In the genomic region with DNA sequence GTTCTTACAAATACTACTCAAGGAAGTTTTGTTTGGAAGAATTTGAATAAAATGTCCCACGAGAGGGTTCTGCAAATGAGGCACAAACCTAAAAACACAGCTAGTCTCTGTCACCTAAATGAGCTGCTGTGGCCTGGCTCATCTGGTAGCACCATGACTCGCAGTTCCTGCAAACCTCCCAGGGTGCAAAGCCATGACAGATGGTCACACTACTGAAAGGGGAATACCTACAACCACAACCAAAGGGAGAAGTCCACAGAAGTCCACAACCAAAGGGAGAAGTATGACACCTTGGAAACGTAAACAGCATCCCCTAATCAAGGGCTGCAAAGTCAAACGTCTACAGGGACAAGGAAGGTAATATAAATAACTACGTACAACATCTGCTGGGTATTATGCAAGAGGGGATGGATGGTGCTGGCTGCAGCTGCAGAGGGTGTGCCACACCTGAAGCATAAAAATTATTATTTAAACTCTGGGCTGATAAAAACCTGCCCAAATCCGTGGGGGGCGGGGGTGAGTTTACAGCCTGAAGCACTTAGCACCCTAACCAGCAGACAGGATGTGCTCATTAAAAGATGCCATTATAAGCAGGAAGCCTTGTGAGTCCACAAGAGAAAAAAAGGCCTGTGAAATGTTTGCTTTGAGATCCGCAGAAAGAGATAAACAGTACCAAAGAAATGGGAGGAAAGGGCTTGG, we compare ENCODE assay signal across 1 cellular context.
TF ChIP-seq lines count a peak whose summit lies in the region.

No MANE protein-coding gene starts in this region.

TF ChIP-seq in GM23338, 12 proteins besides CTCF, POLR2A, EP300 and RAD21 (continued from another document):
- TF ChIP-seq JUNB (IDR thresholded peaks at IDR 0.05; ENCODE audit: unreplicated experiment) (no peak), STAT1 (IDR thresholded peaks at IDR 0.05; ENCODE audit: unreplicated experiment) (no peak), NANOG (IDR thresholded peaks at IDR 0.05; ENCODE audit: borderline replicate concordance) (no peak), ZNF114 (CRISPR knock-in tag; IDR thresholded peaks at IDR 0.05) (no peak), POLR2AphosphoS5 (IDR thresholded peaks at IDR 0.05; ENCODE audit: low read depth) (no peak), EZH2phosphoT487 (IDR thresholded peaks at IDR 0.05; ENCODE audit: unreplicated experiment) (no peak)
- TF ChIP-seq, protein P1, sequence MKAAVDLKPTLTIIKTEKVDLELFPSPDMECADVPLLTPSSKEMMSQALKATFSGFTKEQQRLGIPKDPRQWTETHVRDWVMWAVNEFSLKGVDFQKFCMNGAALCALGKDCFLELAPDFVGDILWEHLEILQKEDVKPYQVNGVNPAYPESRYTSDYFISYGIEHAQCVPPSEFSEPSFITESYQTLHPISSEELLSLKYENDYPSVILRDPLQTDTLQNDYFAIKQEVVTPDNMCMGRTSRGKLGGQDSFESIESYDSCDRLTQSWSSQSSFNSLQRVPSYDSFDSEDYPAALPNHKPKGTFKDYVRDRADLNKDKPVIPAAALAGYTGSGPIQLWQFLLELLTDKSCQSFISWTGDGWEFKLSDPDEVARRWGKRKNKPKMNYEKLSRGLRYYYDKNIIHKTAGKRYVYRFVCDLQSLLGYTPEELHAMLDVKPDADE (IDR thresholded peaks at IDR 0.05): no peak
- TF ChIP-seq, protein P2, sequence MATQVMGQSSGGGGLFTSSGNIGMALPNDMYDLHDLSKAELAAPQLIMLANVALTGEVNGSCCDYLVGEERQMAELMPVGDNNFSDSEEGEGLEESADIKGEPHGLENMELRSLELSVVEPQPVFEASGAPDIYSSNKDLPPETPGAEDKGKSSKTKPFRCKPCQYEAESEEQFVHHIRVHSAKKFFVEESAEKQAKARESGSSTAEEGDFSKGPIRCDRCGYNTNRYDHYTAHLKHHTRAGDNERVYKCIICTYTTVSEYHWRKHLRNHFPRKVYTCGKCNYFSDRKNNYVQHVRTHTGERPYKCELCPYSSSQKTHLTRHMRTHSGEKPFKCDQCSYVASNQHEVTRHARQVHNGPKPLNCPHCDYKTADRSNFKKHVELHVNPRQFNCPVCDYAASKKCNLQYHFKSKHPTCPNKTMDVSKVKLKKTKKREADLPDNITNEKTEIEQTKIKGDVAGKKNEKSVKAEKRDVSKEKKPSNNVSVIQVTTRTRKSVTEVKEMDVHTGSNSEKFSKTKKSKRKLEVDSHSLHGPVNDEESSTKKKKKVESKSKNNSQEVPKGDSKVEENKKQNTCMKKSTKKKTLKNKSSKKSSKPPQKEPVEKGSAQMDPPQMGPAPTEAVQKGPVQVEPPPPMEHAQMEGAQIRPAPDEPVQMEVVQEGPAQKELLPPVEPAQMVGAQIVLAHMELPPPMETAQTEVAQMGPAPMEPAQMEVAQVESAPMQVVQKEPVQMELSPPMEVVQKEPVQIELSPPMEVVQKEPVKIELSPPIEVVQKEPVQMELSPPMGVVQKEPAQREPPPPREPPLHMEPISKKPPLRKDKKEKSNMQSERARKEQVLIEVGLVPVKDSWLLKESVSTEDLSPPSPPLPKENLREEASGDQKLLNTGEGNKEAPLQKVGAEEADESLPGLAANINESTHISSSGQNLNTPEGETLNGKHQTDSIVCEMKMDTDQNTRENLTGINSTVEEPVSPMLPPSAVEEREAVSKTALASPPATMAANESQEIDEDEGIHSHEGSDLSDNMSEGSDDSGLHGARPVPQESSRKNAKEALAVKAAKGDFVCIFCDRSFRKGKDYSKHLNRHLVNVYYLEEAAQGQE (IDR thresholded peaks at IDR 0.05; ENCODE audit: unreplicated experiment): no peak
